8 cellular contexts compared by ENCODE assay signal in the genomic region with DNA sequence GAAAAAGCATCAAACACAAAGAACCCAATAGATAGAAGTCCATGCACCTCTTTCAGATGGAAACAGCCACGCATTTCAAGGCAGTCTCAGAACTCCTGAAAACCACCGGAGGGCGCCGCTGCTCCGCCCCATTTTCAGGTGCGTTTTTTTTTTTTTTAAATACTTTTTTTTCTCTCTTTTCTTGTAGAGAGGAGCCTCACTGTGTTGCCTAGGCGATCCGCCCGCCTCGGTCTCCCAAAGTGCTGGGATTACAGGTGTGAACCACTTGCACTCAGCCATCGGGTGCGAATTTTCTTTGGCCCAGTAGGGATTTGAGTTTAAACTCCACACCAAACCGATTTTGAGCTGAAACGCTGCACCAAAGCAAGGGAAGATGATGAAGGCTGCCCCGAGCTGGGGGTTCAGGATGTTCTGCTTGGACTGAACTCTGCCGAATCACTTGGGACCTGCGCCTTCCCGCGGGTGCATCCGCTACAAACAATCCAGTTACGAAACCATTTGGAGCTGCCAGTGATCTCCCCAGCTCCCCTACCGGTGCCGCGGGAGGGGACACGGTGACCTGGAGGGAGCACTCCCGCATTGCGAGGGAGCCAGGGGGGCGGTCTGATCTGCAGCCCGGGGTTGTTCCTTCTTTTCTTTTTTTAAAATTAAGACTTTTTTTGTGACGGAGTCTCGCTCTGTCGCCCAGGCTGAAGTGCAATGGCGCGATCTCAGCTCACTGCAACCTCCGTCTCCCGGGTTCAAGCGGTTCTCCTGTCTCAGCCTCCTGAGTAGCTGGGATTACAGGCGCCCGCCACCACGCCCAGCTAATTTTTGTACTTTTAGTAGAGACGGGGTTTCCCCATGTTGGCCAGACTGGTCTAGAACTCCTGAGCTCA. TPM values are rescaled to one million over a fixed set of nuclear protein-coding genes. Genes with fewer than 3 reads are reported as not detected.
DNase-seq lines count a peak whose midpoint lies in the region; ATAC-seq and TF ChIP-seq lines count a peak whose summit lies in the region.

No MANE protein-coding gene starts in this region.

- ATAC-seq in HG03342 (IDR thresholded peaks at IDR 0.05; ENCODE audit: unreplicated experiment), result peak; percentile 55
- peak; percentile 28 for ATAC-seq in esophagus mucosa

- WGBS in stomach, 5 donors, result 1 to 2% (median 1%) methylated on average over 41 of the region's 41 CpGs

- H3K9me3 ChIP-seq in stomach, result no peaks in the 10 kb centered on the region

- peaks cover 19 to 42% (median 38%) of the 10 kb centered on the region in 4 donors for H3K36me3 ChIP-seq in stomach

- H3K4me3 ChIP-seq in stomach, result peak overlapping the region; percentile 69 to 80 (median 78)

- no peak for TF ChIP-seq EP300 in stomach (IDR thresholded peaks at IDR 0.05)

- TF ChIP-seq POLR2A in stomach (IDR thresholded peaks at IDR 0.05), result no peak

- intact Hi-C loops in stomach (cut with DNase I; ENCODE audit: low total_unique reads), result no loop called here

- peaks cover 5 to 42% (median 33%) of the 10 kb centered on the region in 4 donors for H3K4me1 ChIP-seq in stomach

- peak overlapping the region; percentile 77 to 94 (median 92) for H3K27ac ChIP-seq in stomach

- no peaks in the 10 kb centered on the region for H3K27me3 ChIP-seq in stomach

- DNase-seq in NCI-H1436 (lab: John Stamatoyannopoulos, UW), result peak; percentile 26
- DNase-seq in NCI-H1436 treated with DMSO at 0.1 percent for 48 hours (lab: John Stamatoyannopoulos, UW), result no peak
- DNase-seq in NOMO-1 treated with DMSO at 0.1 percent for 48 hours (lab: John Stamatoyannopoulos, UW; ENCODE audit: unreplicated experiment), result peak; percentile 63
- DNase-seq in activated T-cell treated with anti-CD3 and anti-CD28 coated beads for 48 hours (ENCODE audit: low read depth), result peak; percentile 35
- DNase-seq in myocyte (ENCODE audit: low read depth), result peak; percentile 59
- peak; percentile 69 for DNase-seq in stomach

- peak in 5 of 7 experiments; percentile 15 to 65 (median 63) for TF ChIP-seq CTCF in stomach (IDR thresholded peaks at IDR 0.05)

RNA-seq across cellular contexts. Expression of a gene that starts 1.4 kb away (rescaled TPM):
- total RNA-seq in esophagus mucosa, result 101 TPM
- total RNA-seq in myocyte, result 56.4 and 72.9 TPM in 2 replicates
- 62.7 TPM for polyA plus RNA-seq in myocyte (2012)
- 100 to 1,000 TPM in 4 of 5 donors, 10 to 100 TPM in 1; 35.6 to 378 (median 145) TPM for total RNA-seq in stomach
- polyA plus RNA-seq in stomach, result 100 to 1,000 TPM in 1 of 3 donors, 10 to 100 TPM in 2; 31.1 to 222 (median 60.8) TPM

RNA-seq across cellular contexts. Expression of a gene that starts 33.0 kb away (rescaled TPM):
- 3.0 TPM for total RNA-seq in esophagus mucosa
- total RNA-seq in myocyte, result 8.5 and 9.3 TPM in 2 replicates
- 4.3 TPM for polyA plus RNA-seq in myocyte (2012)
- 10 to 100 TPM in 2 of 5 donors, 1 to 10 TPM in 2, not detected in 1; 1.3 to 44.0 (median 9.0) TPM for total RNA-seq in stomach
- 1 to 10 TPM; 2.4 to 4.7 (median 4.3) TPM for polyA plus RNA-seq in stomach
